10 cellular contexts compared by ENCODE assay signal in the genomic region with DNA sequence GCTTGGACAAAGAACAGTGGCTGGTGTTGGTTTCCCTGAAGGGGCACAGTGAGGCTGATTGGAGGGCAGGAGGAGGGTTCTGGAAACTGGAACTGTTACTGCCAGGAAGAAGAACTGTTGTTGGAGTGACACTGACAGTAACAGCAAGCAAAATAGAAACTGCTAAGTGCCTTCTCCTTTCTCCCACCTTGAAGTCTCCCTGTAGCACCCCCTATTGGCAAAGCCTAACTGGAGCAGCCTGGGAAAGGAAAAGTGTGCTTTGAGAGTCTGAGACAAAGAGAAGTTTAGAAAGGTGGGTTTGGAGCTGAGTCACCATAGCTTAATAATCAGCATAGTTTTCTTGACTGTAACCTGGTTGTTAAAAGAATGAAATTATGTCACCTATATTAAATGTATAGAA. TPM values are rescaled to one million over a fixed set of nuclear protein-coding genes. Genes with fewer than 3 reads are reported as not detected.
DNase-seq lines count a peak whose midpoint lies in the region; ATAC-seq and FAIRE-seq lines count a peak whose summit lies in the region.
"Had no signal": no experiment of that assay in that cellular context is flagged by ENCODE, and none has a peak within 500 bp of the region (broad histone marks: within the 10 kb centered on the region; RNA-seq: fewer than 3 reads in every experiment).

No MANE protein-coding gene starts in this region.

- H3K27me3 Mint-ChIP-seq in activated naive CD8-positive, alpha-beta T cell treated with anti-CD3 and anti-CD28 coated beads for 36 hours, result peaks cover 94% of the 10 kb centered on the region

- FAIRE-seq in RCC 7860 (lab: Jason Lieb, UNC), result no peak

- H3K36me3 Mint-ChIP-seq in activated naive CD8-positive, alpha-beta T cell treated with anti-CD3 and anti-CD28 coated beads for 36 hours, result no peaks in the 10 kb centered on the region

- peaks cover 2% of the 10 kb centered on the region for H3K9me3 Mint-ChIP-seq in activated naive CD8-positive, alpha-beta T cell treated with anti-CD3 and anti-CD28 coated beads for 36 hours

- no peak overlapping the region for H3K4me3 Mint-ChIP-seq in activated naive CD8-positive, alpha-beta T cell treated with anti-CD3 and anti-CD28 coated beads for 36 hours
- H3K4me3 Mint-ChIP-seq: stimulated activated naive CD8-positive, alpha-beta T cell treated with anti-CD3 and anti-CD28 coated beads, Interleukin-15, Interleukin-2, amounts not matched to agents 100 ng/mL and 50 ng/mL, for 24 hours had no signal

- ATAC-seq in left lobe of liver, result peak; percentile 45
- no peak for ATAC-seq in HG02938 (IDR thresholded peaks at IDR 0.05; ENCODE audit: unreplicated experiment)
- no peak for ATAC-seq in HG03571 (IDR thresholded peaks at IDR 0.05; ENCODE audit: unreplicated experiment)

- H3K27ac Mint-ChIP-seq in activated naive CD8-positive, alpha-beta T cell treated with anti-CD3 and anti-CD28 coated beads for 36 hours, result no peak overlapping the region
- H3K27ac Mint-ChIP-seq: stimulated activated naive CD8-positive, alpha-beta T cell treated with anti-CD3 and anti-CD28 coated beads, Interleukin-15, Interleukin-2, amounts not matched to agents 100 ng/mL and 50 ng/mL, for 24 hours had no signal

- DNase-seq in ELF-1 (ENCODE audit: low read depth, low spot score) (peak; percentile 75), HT-29 (ENCODE audit: low spot score) (peak; percentile 43), left lobe of liver (ENCODE audit: low spot score) (no peak), NCI-H2196 (lab: John Stamatoyannopoulos, UW; ENCODE audit: unreplicated experiment) (no peak), RCC 7860 (ENCODE audit: low spot score) (no peak)
- DNase-seq in activated naive CD8-positive, alpha-beta T cell treated with anti-CD3 and anti-CD28 coated beads for 36 hours, result peak; percentile 18

- H3K4me1 Mint-ChIP-seq in activated naive CD8-positive, alpha-beta T cell treated with anti-CD3 and anti-CD28 coated beads for 36 hours, result no peaks in the 10 kb centered on the region

RNA-seq across cellular contexts. Expression of a gene that starts 2.5 kb away (rescaled TPM):
- not detected in 2 replicates for total RNA-seq in HT-29 (2014; rRNA removed; shearing (Covaris generic))
- not detected for total RNA-seq in activated naive CD8-positive, alpha-beta T cell treated with anti-CD3 and anti-CD28 coated beads for 36 hours
- total RNA-seq in left lobe of liver, result not detected
- total RNA-seq: lung had no signal

RNA-seq across cellular contexts. Expression of a gene that starts 50.1 kb away (rescaled TPM):
- total RNA-seq in HT-29 (2014; rRNA removed; shearing (Covaris generic)), result not detected in 2 replicates
- total RNA-seq in activated naive CD8-positive, alpha-beta T cell treated with anti-CD3 and anti-CD28 coated beads for 36 hours, result not detected
- 0.98 TPM for total RNA-seq in left lobe of liver

Comparison
In these comparisons a context has a peak if more than half of its experiments do, and no peak if none do; other contexts are left out.
1. DNase-seq: peak in ELF-1 (single experiment), HT-29 (single experiment) and activated naive CD8-positive, alpha-beta T cell treated with anti-CD3 and anti-CD28 coated beads for 36 hours (single experiment); none in left lobe of liver (single experiment), NCI-H2196 (single experiment) and RCC 7860 (single experiment).